In the genomic region with DNA sequence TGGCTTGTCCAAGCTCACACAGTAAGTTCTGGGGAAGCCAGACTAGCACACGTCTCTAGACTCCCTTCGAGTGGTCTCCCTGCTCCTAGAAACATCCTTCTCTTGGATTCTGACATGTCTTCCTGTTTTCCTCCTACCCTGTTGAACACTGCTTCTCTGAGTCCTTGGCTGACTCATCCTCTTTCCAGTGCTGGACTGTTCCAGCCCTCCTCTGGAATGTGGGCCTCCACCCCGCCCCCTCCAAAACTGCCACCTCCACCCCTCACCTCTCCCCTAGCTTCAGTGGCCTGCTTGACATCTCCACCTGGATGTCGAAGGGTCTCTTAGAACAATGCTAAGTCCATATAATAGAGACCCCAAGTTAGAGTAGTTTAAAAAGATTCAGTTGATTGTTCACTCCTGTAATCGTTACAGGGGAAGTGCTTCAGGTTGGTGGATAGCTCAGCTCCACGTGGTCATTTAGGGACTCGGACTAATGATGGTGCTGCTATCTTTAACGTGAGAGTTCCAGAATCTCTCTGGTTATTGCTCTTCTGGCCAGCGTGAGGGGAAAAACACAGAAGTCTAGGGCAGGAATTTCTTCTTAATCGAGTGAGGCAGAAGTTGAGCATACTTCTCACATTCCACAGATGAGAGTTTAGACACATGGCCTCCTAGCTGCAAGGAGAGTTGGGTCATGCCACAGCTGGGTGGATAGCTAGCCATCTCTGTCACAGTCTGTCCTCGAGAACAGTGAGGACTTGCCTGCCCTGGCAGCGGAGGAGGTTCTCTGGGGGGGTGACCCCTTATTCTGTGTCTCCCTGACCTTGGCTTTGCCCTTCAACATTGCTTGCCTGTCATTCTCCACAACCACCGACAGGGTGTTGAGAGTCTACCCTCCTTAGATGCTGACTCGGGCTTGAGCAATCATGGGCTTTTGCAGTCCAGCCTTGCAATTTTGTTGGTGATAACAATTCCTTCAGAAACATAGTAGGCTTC, we compare ENCODE assay signal across 13 cellular contexts. TPM values are rescaled to one million over a fixed set of nuclear protein-coding genes. Genes with fewer than 3 reads are reported as not detected.
A peak's percentile ranks its signal among the peaks of the same experiment; 100 is the strongest.
DNase-seq lines count a peak whose midpoint lies in the region; ATAC-seq and TF ChIP-seq lines count a peak whose summit lies in the region.
"Had no signal": no experiment of that assay in that cellular context is flagged by ENCODE, and none has a peak within 500 bp of the region (broad histone marks: within the 10 kb centered on the region; RNA-seq: fewer than 3 reads in every experiment).

No MANE protein-coding gene starts in this region.

- H3K27ac ChIP-seq in RWPE2 (ENCODE audit: poor library complexity, severe bottlenecking) (peak overlapping the region; percentile 24), smooth muscle cell (ENCODE audit: low read depth) (peak overlapping the region; percentile 91)

- peak; percentile 88 for ATAC-seq in RWPE2 (ENCODE audit: low read depth)
- no peak for ATAC-seq in HG03378 (IDR thresholded peaks at IDR 0.05; ENCODE audit: unreplicated experiment)
- ATAC-seq in HG02571 (IDR thresholded peaks at IDR 0.05; ENCODE audit: unreplicated experiment) = no peak
- ATAC-seq: natural killer cell had no signal

- H3K4me3 ChIP-seq in RWPE2 (ENCODE audit: severe bottlenecking) (no peak overlapping the region), fibroblast of mammary gland (ENCODE audit: control insufficient read depth, low read depth, low read length) (no peak overlapping the region), smooth muscle cell (no peak overlapping the region)

- no peaks in the 10 kb centered on the region for H3K79me2 ChIP-seq in smooth muscle cell (ENCODE audit: low read depth)

- no peaks in the 10 kb centered on the region for H4K20me1 ChIP-seq in smooth muscle cell (ENCODE audit: low read depth)

- peaks cover 11% of the 10 kb centered on the region for H3F3A ChIP-seq in smooth muscle cell (ENCODE audit: low read depth)

- DNase-seq in ELR (ENCODE audit: low read depth) = peak; percentile 75
- DNase-seq in RWPE2 (ENCODE audit: low spot score) = no peak
- peak; percentile 63 for DNase-seq in fibroblast of mammary gland (ENCODE audit: low read depth)
- no peak for DNase-seq in smooth muscle cell (lab: John Stamatoyannopoulos, UW; ENCODE audit: unreplicated experiment)
- DNase-seq in medulla oblongata (ENCODE audit: extremely low spot score) = no peak
- DNase-seq in NCI-H446 (lab: John Stamatoyannopoulos, UW) = no peak
- DNase-seq: activated CD4-positive, alpha-beta T cell treated with anti-CD3 and anti-CD28 coated beads, Interleukin-2, amount 50 U/mL, for 1 hour; activated naive CD8-positive, alpha-beta T cell treated with anti-CD3 and anti-CD28 coated beads for 36 hours; natural killer cell; NCI-H1092 treated with DMSO at 0.1 percent for 48 hours; stimulated activated CD4-positive, alpha-beta T cell treated with anti-CD3 and anti-CD28 coated beads, Interleukin-2, amount 100 ng/mL, for 48 hours had no signal

- no peak for TF ChIP-seq CTCF in RWPE2 (IDR thresholded peaks at IDR 0.05; ENCODE audit: poor library complexity, severe bottlenecking)
- TF ChIP-seq CTCF in fibroblast of mammary gland (conservative IDR thresholded peaks at IDR 0.05; ENCODE audit: control insufficient read depth, insufficient read depth, low read depth, low read length) = peak; percentile 40
- peak; percentile 28 for TF ChIP-seq CTCF in smooth muscle cell (IDR thresholded peaks at IDR 0.05; ENCODE audit: borderline replicate concordance, insufficient read depth, poor library complexity, severe bottlenecking)

- H3K27me3 ChIP-seq in RWPE2 (ENCODE audit: insufficient read depth, poor library complexity, severe bottlenecking) (peaks cover 18% of the 10 kb centered on the region), smooth muscle cell (ENCODE audit: low read depth) (peaks cover 2% of the 10 kb centered on the region)

- H3K9me3 ChIP-seq in RWPE2 (ENCODE audit: severe bottlenecking) (no peaks in the 10 kb centered on the region), smooth muscle cell (replicated peaks; ENCODE audit: low read depth) (no peaks in the 10 kb centered on the region)

- no peak overlapping the region for H2AFZ ChIP-seq in smooth muscle cell (ENCODE audit: low read depth)

- H3K4me1 ChIP-seq in RWPE2 (ENCODE audit: insufficient read depth, poor library complexity, severe bottlenecking) (peaks cover 10% of the 10 kb centered on the region), smooth muscle cell (ENCODE audit: low read depth) (peaks cover 11% of the 10 kb centered on the region)

- 45% methylated on average over 14 of the region's 14 CpGs for WGBS in smooth muscle cell (ENCODE audit: low lambda C conversion rate)

- H3K9ac ChIP-seq in smooth muscle cell (ENCODE audit: low read depth) = peak overlapping the region; percentile 65

- H3K4me2 ChIP-seq in smooth muscle cell = peak overlapping the region; percentile 59

- H3K36me3 ChIP-seq in RWPE2 (ENCODE audit: low read depth) = no peaks in the 10 kb centered on the region
- no peaks in the 10 kb centered on the region for H3K36me3 ChIP-seq in smooth muscle cell (ENCODE audit: low read depth)

RNA-seq across cellular contexts. Expression of gene C11orf96, which starts 4.7 kb away (rescaled TPM):
- total RNA-seq in smooth muscle cell = 39.9 and 50.5 TPM in 2 replicates
- polyA plus RNA-seq in smooth muscle cell = 22.1 and 24.3 TPM in 2 replicates

RNA-seq across cellular contexts. Expression of gene ALKBH3, which starts 57.1 kb away (rescaled TPM):
- total RNA-seq in smooth muscle cell = 31.7 and 34.3 TPM in 2 replicates
- 29.9 and 37.1 TPM in 2 replicates for polyA plus RNA-seq in smooth muscle cell

Comparison
In these comparisons a context has a peak if more than half of its experiments do, and no peak if none do; other contexts are left out.
1. DNase-seq: peak in ELR (single experiment) and fibroblast of mammary gland (single experiment); none in RWPE2 (single experiment), smooth muscle cell (single experiment), medulla oblongata (single experiment) and NCI-H446 (0 of 2).